8 cellular contexts compared by ENCODE assay signal in genomic region chr4:4542824-4543485, GRCh38. TPM values are rescaled to one million over a fixed set of nuclear protein-coding genes. Genes with fewer than 3 reads are reported as not detected.
DNase-seq lines count a peak whose midpoint lies in the region; ATAC-seq and TF ChIP-seq lines count a peak whose summit lies in the region.

No MANE protein-coding gene starts in this region.

- intact Hi-C loops in right lobe of liver (cut with DNase I), result no loop called here

- no peak for TF ChIP-seq CTCF in right lobe of liver (IDR thresholded peaks at IDR 0.05)

- H3K4me3 ChIP-seq in right lobe of liver, result peak overlapping the region; percentile 88 to 98 (median 96)

- peaks cover 0 to 19% (median 4%) of the 10 kb centered on the region in 4 donors for H3K4me1 ChIP-seq in right lobe of liver

- no peak for ATAC-seq in activated naive CD4-positive, alpha-beta T cell treated with anti-CD3 and anti-CD28 coated beads, Interleukin-2, amount 50 U/mL, for 72 hours
- ATAC-seq in right lobe of liver (no peak), GM18517 (IDR thresholded peaks at IDR 0.05; ENCODE audit: unreplicated experiment) (no peak), HG02763 (IDR thresholded peaks at IDR 0.05; ENCODE audit: unreplicated experiment) (no peak)

- WGBS in right lobe of liver (ENCODE audit: insufficient coverage, low coverage, low lambda C conversion rate, missing lambda C conversion rate), result 28% methylated on average over 11 of the region's 11 CpGs

- no peak for TF ChIP-seq POLR2A in right lobe of liver (IDR thresholded peaks at IDR 0.05)

- H3K9me3 ChIP-seq in right lobe of liver, result no peaks in the 10 kb centered on the region

- no peaks in the 10 kb centered on the region for H3K36me3 ChIP-seq in right lobe of liver

- no peaks in the 10 kb centered on the region for H3K9me3 Mint-ChIP-seq in activated naive CD4-positive, alpha-beta T cell treated with anti-CD3 and anti-CD28 coated beads, Interleukin-2, amount 50 U/mL, for 72 hours

- peaks cover 9 to 26% of the 10 kb centered on the region in 2 donors for H3K36me3 Mint-ChIP-seq in activated naive CD4-positive, alpha-beta T cell treated with anti-CD3 and anti-CD28 coated beads, Interleukin-2, amount 50 U/mL, for 72 hours

- H3K27ac Mint-ChIP-seq in activated naive CD4-positive, alpha-beta T cell treated with anti-CD3 and anti-CD28 coated beads, Interleukin-2, amount 50 U/mL, for 72 hours, result peak overlapping the region; percentile 88 to 97

- H3K27me3 ChIP-seq in right lobe of liver, result no peaks in the 10 kb centered on the region

- H3K27ac ChIP-seq in right lobe of liver, result no peak overlapping the region

- DNase-seq in stimulated activated CD4-positive, alpha-beta T cell treated with anti-CD3 and anti-CD28 coated beads, Interleukin-15, amount 100 ng/mL, for 24 hours, result peak; percentile 2
- DNase-seq in stimulated activated CD4-positive, alpha-beta T cell treated with anti-CD3 and anti-CD28 coated beads, Interleukin-2, amount 100 ng/mL, for 24 hours, result no peak
- DNase-seq in activated naive CD4-positive, alpha-beta T cell treated with anti-CD3 and anti-CD28 coated beads, Interleukin-2, amount 50 U/mL, for 72 hours (ENCODE audit: low spot score in 2 of 2), result no peak
- DNase-seq in right lobe of liver (no peak), GM19238 (ENCODE audit: insufficient read length, low spot score) (no peak), NOMO-1 (lab: John Stamatoyannopoulos, UW; ENCODE audit: unreplicated experiment in 2 of 2) (no peak)

RNA-seq across cellular contexts. Expression of gene STX18, which starts 1.1 kb away (rescaled TPM):
- 10 to 100 TPM; 13.3 to 26.6 TPM for total RNA-seq in activated naive CD4-positive, alpha-beta T cell treated with anti-CD3 and anti-CD28 coated beads, Interleukin-2, amount 50 U/mL, for 72 hours
- 10 to 100 TPM; 11.7 to 18.4 (median 15.8) TPM for total RNA-seq in right lobe of liver
